ENCODE assay signal across 13 cellular contexts in genomic region chr5:50547303-50547702, GRCh38.
A peak's percentile ranks its signal among the peaks of the same experiment; 100 is the strongest.
DNase-seq lines count a peak whose midpoint lies in the region; ATAC-seq and TF ChIP-seq lines count a peak whose summit lies in the region.
"Had no signal": no experiment of that assay in that cellular context is flagged by ENCODE, and none has a peak within 500 bp of the region (broad histone marks: within the 10 kb centered on the region; RNA-seq: fewer than 3 reads in every experiment).

No MANE protein-coding gene starts in this region.

- no peak overlapping the region for H3K9ac ChIP-seq in SU-DHL-6 (ENCODE audit: low read length)

- no peak overlapping the region for H3K4me3 ChIP-seq in SU-DHL-6 (ENCODE audit: insufficient read depth, low read length, poor library complexity, severe bottlenecking)
- H3K4me3 ChIP-seq: dorsolateral prefrontal cortex had no signal

- H3K36me3 ChIP-seq in SU-DHL-6 (ENCODE audit: low read length), result no peaks in the 10 kb centered on the region
- H3K36me3 ChIP-seq: WERI-Rb-1 had no signal

- no peaks in the 10 kb centered on the region for H4K20me1 ChIP-seq in SU-DHL-6 (ENCODE audit: low read depth, low read length)

- no peaks in the 10 kb centered on the region for H3K79me2 ChIP-seq in SU-DHL-6 (ENCODE audit: insufficient read depth, low read length)

- no peak for TF ChIP-seq POLR2A in GM18505 (IDR thresholded peaks at IDR 0.05; ENCODE audit: borderline replicate concordance, extremely low read depth, insufficient read depth, insufficient read length)

- TF ChIP-seq CTCF in SU-DHL-6 (IDR thresholded peaks at IDR 0.05; ENCODE audit: insufficient read depth, low read length, poor library complexity, severe bottlenecking), result no peak

- H3K4me2 ChIP-seq in SU-DHL-6 (ENCODE audit: low read depth, low read length, poor library complexity, severe bottlenecking), result peak overlapping the region; percentile 24

- H3K27me3 ChIP-seq in SU-DHL-6 (ENCODE audit: low read length), result no peaks in the 10 kb centered on the region

- DNase-seq in activated CD4-positive, CD25-positive, alpha-beta regulatory T cell (lab: John Stamatoyannopoulos, UW), result no peak
- DNase-seq in NCI-H82 treated with DMSO at 0.1 percent for 48 hours (lab: John Stamatoyannopoulos, UW; ENCODE audit: unreplicated experiment) (no peak), NCI-H2196 (lab: John Stamatoyannopoulos, UW; ENCODE audit: unreplicated experiment) (no peak), T-helper 2 cell (no peak)
- DNase-seq: activated naive CD4-positive, alpha-beta T cell treated with anti-CD3 and anti-CD28 coated beads, Interleukin-2, amount 50 U/mL, for 16 hours; dorsolateral prefrontal cortex; NCI-H69; small intestine; WERI-Rb-1 had no signal

- peak; percentile 98 for ATAC-seq in GM18505 (IDR thresholded peaks at IDR 0.05; ENCODE audit: unreplicated experiment)
- peak; percentile 95 for ATAC-seq in GM21529 (IDR thresholded peaks at IDR 0.05; ENCODE audit: unreplicated experiment)
- peak; percentile 97 for ATAC-seq in HG03378 (IDR thresholded peaks at IDR 0.05; ENCODE audit: unreplicated experiment)

- 0 out of 2 replicates have a peak, but pooled peaks cover 3% of the 10 kb centered on the region for H3F3A ChIP-seq in SU-DHL-6 (ENCODE audit: insufficient read depth)

- no peaks in the 10 kb centered on the region for H3K9me3 ChIP-seq in SU-DHL-6 (ENCODE audit: insufficient read depth, low read length)

- no peak overlapping the region for H3K27ac ChIP-seq in SU-DHL-6 (ENCODE audit: low read depth, low read length)
- H3K27ac ChIP-seq: dorsolateral prefrontal cortex, WERI-Rb-1 had no signal

- no peak overlapping the region for H2AFZ ChIP-seq in SU-DHL-6 (ENCODE audit: low read depth, low read length, severe bottlenecking)

- H3K9me2 ChIP-seq in SU-DHL-6 (replicated peaks; ENCODE audit: insufficient read depth, low read length), result no peaks in the 10 kb centered on the region
